25 cellular contexts compared by ENCODE assay signal in genomic region chr1:75492011-75492410, GRCh38.
DNase-seq lines count a peak whose midpoint lies in the region; ATAC-seq, FAIRE-seq and TF ChIP-seq lines count a peak whose summit lies in the region.
"Had no signal": no experiment of that assay in that cellular context is flagged by ENCODE, and none has a peak within 500 bp of the region (broad histone marks: within the 10 kb centered on the region; RNA-seq: fewer than 3 reads in every experiment).

No MANE protein-coding gene starts in this region.

- H3K27ac ChIP-seq in VCaP: peak overlapping the region; percentile 45
- H3K27ac ChIP-seq: HL-60 had no signal

- DNase-seq in dermis blood vessel endothelial cell (peak; percentile 38), left kidney (ENCODE audit: low read depth, low spot score) (peak; percentile 6), lung microvascular endothelial cell (ENCODE audit: low read depth in 2 of 2) (peak; percentile 38 to 84), HTR-8/SVneo (ENCODE audit: insufficient read length, low spot score) (no peak), left cardiac atrium (no peak)
- DNase-seq: ACHN; BE2C; C1 segment of cervical spinal cord; CD4-positive, CD25-positive, alpha-beta regulatory T cell; CD8-positive, alpha-beta memory T cell; COR-L47; DMS 273 treated with DMSO at 0.1 percent for 48 hours; DMS53; DND-41; EL; HCEC 1CT had no signal

- TF ChIP-seq CTCF in VCaP (conservative IDR thresholded peaks at IDR 0.05): no peak

- no peak for ATAC-seq in left cardiac atrium
- no peak for ATAC-seq in GM21737 (IDR thresholded peaks at IDR 0.05; ENCODE audit: unreplicated experiment)
- no peak for ATAC-seq in HG03457 (IDR thresholded peaks at IDR 0.05; ENCODE audit: unreplicated experiment)
- ATAC-seq: GM12878, GM23338 had no signal

- FAIRE-seq in HTR-8/SVneo (lab: Jason Lieb, UNC): no peak
- FAIRE-seq: A204.1, GM12878, GM19239, H54 had no signal

- intact Hi-C loops in left cardiac atrium (cut with DNase I): no loop called here

Comparison
In these comparisons a context has a peak if more than half of its experiments do, and no peak if none do; other contexts are left out.
1. DNase-seq: peak in dermis blood vessel endothelial cell (single experiment), left kidney (single experiment) and lung microvascular endothelial cell (2 of 2); none in HTR-8/SVneo (single experiment) and left cardiac atrium (single experiment).